Comparison of ENCODE assay signal across 8 cellular contexts in the genomic region with DNA sequence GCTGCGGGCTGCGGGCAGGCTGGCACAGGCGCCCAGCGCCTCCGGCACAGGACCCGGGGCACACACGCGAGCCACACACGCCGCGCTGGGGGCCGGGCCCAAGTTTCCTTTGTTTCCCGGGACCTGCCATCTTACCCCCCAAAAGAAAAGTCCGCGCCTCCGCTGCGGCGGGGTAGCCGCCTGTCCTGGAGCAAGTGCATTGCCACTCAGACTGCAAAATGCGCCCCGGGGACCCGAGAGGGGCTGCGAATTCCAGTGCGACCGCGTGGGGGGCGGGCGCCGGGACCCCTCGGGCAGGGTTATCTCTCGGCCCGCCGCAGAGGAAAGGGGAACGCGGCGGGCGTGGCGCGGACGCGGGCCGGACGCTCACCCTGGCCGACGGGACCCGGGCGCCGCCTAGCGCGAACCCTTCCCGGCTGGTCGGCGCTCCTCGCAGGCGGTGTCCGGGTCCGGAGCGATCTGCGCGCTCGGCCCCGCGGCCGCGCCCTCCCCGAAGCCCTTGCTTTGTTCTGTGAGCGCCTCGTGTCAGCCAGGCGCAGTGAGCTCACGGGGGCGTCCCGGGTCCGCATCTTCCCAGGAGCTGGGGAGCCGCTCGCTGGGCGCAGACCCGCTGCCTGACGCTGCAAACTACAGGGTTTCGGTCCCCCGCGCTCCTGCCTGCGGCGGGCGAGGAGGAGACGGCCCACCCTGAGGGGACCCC. TPM values are rescaled to one million over a fixed set of nuclear protein-coding genes. Genes with fewer than 3 reads are reported as not detected.
DNase-seq lines count a peak whose midpoint lies in the region; ATAC-seq and TF ChIP-seq lines count a peak whose summit lies in the region.

No MANE protein-coding gene starts in this region.

- intact Hi-C loops in mammary epithelial cell (cut with micrococcal nuclease), result loop anchor here (1.0 to 5.0 kb wide), 8 partner anchors 105 to 613 kb away; partner anchors contain the start of genes CRYBG1, QRSL1 and RTN4IP1

- TF ChIP-seq CTCF in AG04449 (IDR thresholded peaks at IDR 0.05; ENCODE audit: insufficient read depth, low read length, missing control alignments), result no peak
- peak; percentile 62 for TF ChIP-seq CTCF in GM13977 (IDR thresholded peaks at IDR 0.05; ENCODE audit: extremely low read depth, insufficient read depth, missing control alignments)
- peak; percentile 35 for TF ChIP-seq CTCF in OCI-LY1 (IDR thresholded peaks at IDR 0.05; ENCODE audit: low read length)
- peak; percentile 7 to 41 for TF ChIP-seq CTCF in mammary epithelial cell (conservative IDR thresholded peaks at IDR 0.05 in 1 of 2, IDR thresholded peaks at IDR 0.05 in 1 of 2; ENCODE audit: extremely low read depth in 1 of 2, insufficient read depth in 1 of 2, low read depth in 1 of 2, low read length in 2 of 2)
- TF ChIP-seq CTCF in liver (IDR thresholded peaks at IDR 0.05; ENCODE audit: low read depth, low read length, missing input control), result no peak
- TF ChIP-seq CTCF in suprapubic skin (IDR thresholded peaks at IDR 0.05), result no peak

- peak overlapping the region; percentile 95 for H3K9ac ChIP-seq in OCI-LY1 (ENCODE audit: low read length)
- H3K9ac ChIP-seq in mammary epithelial cell (ENCODE audit: insufficient read depth, low read length), result peak overlapping the region; percentile 78
- H3K9ac ChIP-seq in liver (ENCODE audit: low read depth in 1 of 2, low read length in 2 of 2), result no peak overlapping the region

- H3K9me2 ChIP-seq in OCI-LY1 (ENCODE audit: low read depth, low read length), result no peaks in the 10 kb centered on the region

- CTCF ChIA-PET in AG04449 (lab: Yijun Ruan, JAX) (no interaction called here), mammary epithelial cell (lab: Charles Lee; ENCODE audit: low non-redundant PET) (no interaction called here)

- DNase-seq in AG04449 (ENCODE audit: low read depth, low spot score) (no peak), GM13977 (ENCODE audit: low spot score) (peak; percentile 58), mammary epithelial cell (peak; percentile 75), suprapubic skin (ENCODE audit: low spot score in 2 of 2) (no peak), NCI-H128 (lab: John Stamatoyannopoulos, UW; ENCODE audit: unreplicated experiment) (no peak)

- H3K27ac ChIP-seq in OCI-LY1 (ENCODE audit: low read depth, low read length, poor library complexity, severe bottlenecking) (peak overlapping the region; percentile 89), mammary epithelial cell (ENCODE audit: insufficient read depth, low read depth, low read length) (peak overlapping the region; percentile 76), liver (ENCODE audit: low read depth in 1 of 2, low read length in 2 of 2) (peak overlapping the region in 1 of 2 donors; percentile 7), suprapubic skin (peak overlapping the region; percentile 75)

- H2AFZ ChIP-seq in OCI-LY1 (ENCODE audit: low read length), result no peak overlapping the region
- peak overlapping the region; percentile 95 for H2AFZ ChIP-seq in mammary epithelial cell (ENCODE audit: low read depth, low read length)

- H3K4me2 ChIP-seq in OCI-LY1 (ENCODE audit: low read length) (peak overlapping the region; percentile 99), mammary epithelial cell (ENCODE audit: insufficient read depth, low read depth, low read length) (peak overlapping the region; percentile 91)

- H3F3A ChIP-seq in OCI-LY1 (ENCODE audit: insufficient read depth, low read length), result peaks cover 10% of the 10 kb centered on the region; the same call in 1 of the 2 replicates

- POLR2A ChIA-PET in AG04449 (lab: Yijun Ruan, JAX), result no interaction called here

- peak; percentile 44 to 49 for TF ChIP-seq RAD21 in liver (IDR thresholded peaks at IDR 0.05)

- H3K4me3 ChIP-seq in AG04449 (ENCODE audit: low read depth, low read length), result peak overlapping the region; percentile 42
- H3K4me3 ChIP-seq in OCI-LY1 (ENCODE audit: low read depth, low read length, poor library complexity, severe bottlenecking), result peak overlapping the region; percentile 78
- H3K4me3 ChIP-seq in mammary epithelial cell (replicated peaks in 1 of 3; ENCODE audit: insufficient read depth in 1 of 3, low read depth in 2 of 3, low read length in 3 of 3), result peak overlapping the region; percentile 73 to 88 (median 88)
- H3K4me3 ChIP-seq in liver (ENCODE audit: low read depth in 1 of 3, low read length in 3 of 3), result peak overlapping the region in 2 of 3 donors; percentile 61 to 88
- H3K4me3 ChIP-seq in suprapubic skin, result peak overlapping the region; percentile 77

- H4K20me1 ChIP-seq in OCI-LY1 (ENCODE audit: insufficient read depth, low read length) (no peaks in the 10 kb centered on the region), mammary epithelial cell (ENCODE audit: insufficient read depth, low read length) (peaks cover 8% of the 10 kb centered on the region)

- 2% methylated on average over 18 of the region's 85 CpGs for WGBS in mammary epithelial cell (ENCODE audit: low coverage, missing lambda C conversion rate)
- under 1% methylated on average over 85 of the region's 85 CpGs for WGBS in liver
- WGBS in suprapubic skin, result no CpG with 5 or more reads among the region's 85 CpGs

- H3K4me1 ChIP-seq in OCI-LY1 (ENCODE audit: insufficient read depth, low read length, severe bottlenecking), result peaks cover 53% of the 10 kb centered on the region
- peaks cover 7% of the 10 kb centered on the region for H3K4me1 ChIP-seq in mammary epithelial cell (ENCODE audit: insufficient read depth, low read length)
- H3K4me1 ChIP-seq in liver (ENCODE audit: control insufficient read depth in 4 of 4, insufficient read depth in 4 of 4, low read length in 3 of 4), result peaks cover 10 to 16% (median 12%) of the 10 kb centered on the region in 4 donors
- peaks cover 32% of the 10 kb centered on the region for H3K4me1 ChIP-seq in suprapubic skin

- in situ Hi-C loops in GM13977 (cut with MboI; ENCODE audit: low pct_unique_long_range_greater_than_20kb, low sequenced_read_pairs, unreplicated experiment), result loop anchor here (25.0 kb wide), 2 partner anchors 538 to 638 kb away; partner anchors contain the start of gene ATG5
- in situ Hi-C loops in mammary epithelial cell (cut with MboI; ENCODE audit: low sequenced_read_pairs in 2 of 2), result loop anchor here in 1 of 2 donors (25.0 kb wide), 2 partner anchors 388 to 538 kb away; no protein-coding TSS in a partner anchor

- peaks cover 34% of the 10 kb centered on the region for H3K79me2 ChIP-seq in OCI-LY1 (ENCODE audit: insufficient read depth, low read length)
- H3K79me2 ChIP-seq in mammary epithelial cell (ENCODE audit: insufficient read depth, low read length), result peaks cover 35% of the 10 kb centered on the region

- dilution Hi-C loops in mammary epithelial cell (cut with HindIII; ENCODE audit: low sequenced_read_pairs), result no loop called here

- H3K9me3 ChIP-seq in OCI-LY1 (ENCODE audit: low read length) (no peaks in the 10 kb centered on the region), mammary epithelial cell (replicated peaks; ENCODE audit: insufficient read depth, low read length) (no peaks in the 10 kb centered on the region), liver (ENCODE audit: control insufficient read depth in 4 of 4, low read length in 3 of 4) (no peaks in the 10 kb centered on the region), suprapubic skin (no peaks in the 10 kb centered on the region)

- no peak for TF ChIP-seq POLR2A in suprapubic skin (IDR thresholded peaks at IDR 0.05)

- H3K27me3 ChIP-seq in OCI-LY1 (ENCODE audit: insufficient read depth, low read length), result no peaks in the 10 kb centered on the region
- no peaks in the 10 kb centered on the region for H3K27me3 ChIP-seq in mammary epithelial cell (ENCODE audit: insufficient read depth, low read length)
- H3K27me3 ChIP-seq in liver (ENCODE audit: control insufficient read depth in 4 of 4, insufficient read depth in 4 of 4, low read length in 3 of 4), result peaks cover 0 to 7% (median 1%) of the 10 kb centered on the region in 4 donors
- H3K27me3 ChIP-seq in suprapubic skin, result peaks cover 52% of the 10 kb centered on the region

- H3K36me3 ChIP-seq in OCI-LY1 (ENCODE audit: insufficient read depth, low read length), result peaks cover 42% of the 10 kb centered on the region
- no peaks in the 10 kb centered on the region for H3K36me3 ChIP-seq in mammary epithelial cell (ENCODE audit: insufficient read depth, low read length)
- H3K36me3 ChIP-seq in liver (ENCODE audit: control insufficient read depth in 4 of 4, insufficient read depth in 3 of 4, low read depth in 1 of 4, low read length in 3 of 4), result no peaks in the 10 kb centered on the region
- no peaks in the 10 kb centered on the region for H3K36me3 ChIP-seq in suprapubic skin

- TF ChIP-seq EP300 in suprapubic skin (IDR thresholded peaks at IDR 0.05), result no peak

- no TSS peak for BruUV-seq in mammary epithelial cell (replicated peaks; lab: Mats Ljungman, UMichigan)

- ATAC-seq in HG03108 (IDR thresholded peaks at IDR 0.05; ENCODE audit: unreplicated experiment), result peak; percentile 52

TF ChIP-seq in liver, 16 proteins besides CTCF, POLR2A, EP300 and RAD21:
- no peak for TF ChIP-seq NR2F2 (IDR thresholded peaks at IDR 0.05)

RNA-seq across cellular contexts. Expression of gene CD24, which starts 0.6 kb away (rescaled TPM):
- 100 to 1,000 TPM; 299 to 397 TPM for total RNA-seq in mammary epithelial cell
- 314 TPM for polyA plus RNA-seq in mammary epithelial cell
- 258 TPM for polyA minus RNA-seq in mammary epithelial cell
- 10 to 100 TPM; 14.2 to 84.6 TPM for total RNA-seq in liver
- 10 to 100 TPM; 14.4 to 15.0 TPM for polyA plus RNA-seq in liver
- 100 to 1,000 TPM in 2 of 4 donors, 10 to 100 TPM in 2; 27.2 to 186 (median 99.2) TPM for total RNA-seq in suprapubic skin

RNA-seq across cellular contexts. Expression of gene MTRES1, which starts 52.9 kb away (rescaled TPM):
- total RNA-seq in mammary epithelial cell (10 to 100 TPM in 1 of 2 donors, 1 to 10 TPM in 1; 6.8 to 22.0 TPM), liver (1 to 10 TPM; 7.4 to 7.9 TPM), suprapubic skin (10 to 100 TPM in 1 of 4 donors, 1 to 10 TPM in 3; 6.7 to 11.2 (median 8.5) TPM)
- polyA plus RNA-seq in mammary epithelial cell (9.3 TPM), liver (10 to 100 TPM; 14.9 to 23.5 TPM)
- polyA minus RNA-seq in mammary epithelial cell, result 7.5 TPM

Comparison
In these comparisons a context has a peak if more than half of its experiments do, and no peak if none do; other contexts are left out.
1. DNase-seq: peak in GM13977 (single experiment) and mammary epithelial cell (single experiment); none in AG04449 (single experiment), suprapubic skin (0 of 2) and NCI-H128 (single experiment).
2. CTCF ChIP-seq: peak in GM13977 (single experiment), OCI-LY1 (single experiment) and mammary epithelial cell (2 of 2); none in AG04449 (single experiment), liver (single experiment) and suprapubic skin (0 of 2).
3. H3K9ac ChIP-seq: peak in OCI-LY1 (single experiment) and mammary epithelial cell (single experiment); none in liver (0 of 2).
4. Peak in every context shown above with its lines, with median percentiles within 50 percentile points of each other: H3K4me3 ChIP-seq.